In the genomic region with DNA sequence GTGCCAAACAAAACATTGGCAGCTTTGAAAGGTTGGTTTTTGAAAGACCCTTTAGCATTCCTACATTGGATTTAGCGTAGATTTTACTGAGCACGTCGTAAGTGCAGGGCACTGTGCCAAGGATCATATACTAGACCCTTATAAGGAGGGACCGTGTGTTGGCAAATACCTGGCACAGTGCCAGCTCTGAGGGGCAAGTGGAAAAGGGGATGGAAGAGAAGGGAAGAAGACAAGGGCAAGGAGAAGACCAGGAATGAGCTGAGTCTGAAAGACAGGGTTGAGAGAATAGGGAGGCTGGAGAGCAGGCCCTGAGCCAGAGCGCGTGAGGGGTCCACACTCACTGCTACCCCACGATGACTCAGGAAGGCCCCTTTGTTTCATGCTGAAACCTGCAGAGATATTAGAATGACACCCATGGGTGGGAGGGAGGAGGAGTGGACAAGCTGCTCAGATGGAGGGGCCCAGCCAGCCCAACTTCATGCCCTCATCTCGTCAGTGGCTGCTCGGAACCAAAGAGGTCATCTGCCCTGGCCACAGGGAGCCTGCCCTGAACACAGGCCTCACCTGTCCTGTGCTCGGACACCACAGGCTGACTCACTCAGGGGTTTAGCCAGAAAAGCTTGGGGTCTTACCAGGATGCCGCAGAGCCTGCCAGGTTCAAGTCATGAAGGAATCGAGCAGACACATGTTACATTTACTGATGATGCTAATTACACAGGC, we compare ENCODE assay signal across 17 cellular contexts. TPM values are rescaled to one million over a fixed set of nuclear protein-coding genes. Genes with fewer than 3 reads are reported as not detected.
DNase-seq lines count a peak whose midpoint lies in the region; ATAC-seq, FAIRE-seq and TF ChIP-seq lines count a peak whose summit lies in the region.
"Had no signal": no experiment of that assay in that cellular context is flagged by ENCODE, and none has a peak within 500 bp of the region (broad histone marks: within the 10 kb centered on the region; RNA-seq: fewer than 3 reads in every experiment).

No MANE protein-coding gene starts in this region.

- H3K79me2 ChIP-seq in SK-N-SH (ENCODE audit: insufficient read depth) (no peaks in the 10 kb centered on the region), K562 (ENCODE audit: control insufficient read depth, insufficient read depth, low read length) (no peaks in the 10 kb centered on the region)

- ATAC-seq in SK-N-SH treated with all-trans-retinoic acid at 6 μM for 48 hours: no peak
- no peak for ATAC-seq in K562

- no peak for TF ChIP-seq POLR2A in K562 (conservative IDR thresholded peaks at IDR 0.05)

- no peaks in the 10 kb centered on the region for H3K9me2 ChIP-seq in SK-N-SH

- H3K36me3 Mint-ChIP-seq in neural crest cell (ENCODE audit: low read depth): peaks cover 3% of the 10 kb centered on the region

- H3K9me3 ChIP-seq in SK-N-SH (no peaks in the 10 kb centered on the region), K562 (replicated peaks; ENCODE audit: control insufficient read depth, insufficient read depth, low read depth, low read length) (no peaks in the 10 kb centered on the region)
- H3K9me3 ChIP-seq: right atrium auricular region, thyroid gland had no signal

- no peak for FAIRE-seq in K562 (lab: Jason Lieb, UNC)

- H3K27ac ChIP-seq in SK-N-SH (ENCODE audit: low read depth in 2 of 2, low read length in 1 of 2): peak overlapping the region in 1 of 2 experiments; percentile 19; a peak in 1 of 4 replicates
- no peak overlapping the region for H3K27ac ChIP-seq in K562 (ENCODE audit: extremely low read depth, low read depth, low read length)
- H3K27ac ChIP-seq: right atrium auricular region, thyroid gland had no signal

- H3K4me2 ChIP-seq in SK-N-SH: no peak overlapping the region
- H3K4me2 ChIP-seq in K562 (ENCODE audit: insufficient read depth, low read length): no peak overlapping the region

- TF ChIP-seq CTCF in SK-N-SH (IDR thresholded peaks at IDR 0.05): no peak
- TF ChIP-seq CTCF in K562 (IDR thresholded peaks at IDR 0.05 in 2 of 3, conservative IDR thresholded peaks at IDR 0.05 in 1 of 3; ENCODE audit: insufficient read depth in 2 of 3, low read depth in 1 of 3, low read length in 3 of 3): no peak
- TF ChIP-seq CTCF in neural crest cell (conservative IDR thresholded peaks at IDR 0.05): no peak

- no peaks in the 10 kb centered on the region for H3K9me3 Mint-ChIP-seq in neural crest cell

- H3K27me3 Mint-ChIP-seq in neural crest cell (ENCODE audit: low read depth): no peaks in the 10 kb centered on the region

- H3K4me3 ChIP-seq in SK-N-SH (ENCODE audit: low read depth in 2 of 2, low read length in 1 of 2) (no peak overlapping the region), K562 (no peak overlapping the region)
- H3K4me3 ChIP-seq: dorsolateral prefrontal cortex, right atrium auricular region, thyroid gland had no signal

- H3K9me1 ChIP-seq in K562 (ENCODE audit: control insufficient read depth, insufficient read depth, low read length): no peaks in the 10 kb centered on the region

- BruUV-seq in K562 (replicated peaks; lab: Mats Ljungman, UMichigan): no TSS peak

- CTCF ChIA-PET in SK-N-SH (lab: Yijun Ruan, JAX): interaction anchor here (0.6 to 2.8 kb wide), 2 partner anchors 9 to 174 kb away, joined by 3 to 10 read pairs; a partner anchor contains a TSS
- CTCF ChIA-PET in K562 (lab: Yijun Ruan, JAX; ENCODE audit: low intra/inter-chr PET ratio): interaction anchor here (0.6 kb wide), 1 partner anchor 1722 kb away, joined by 3 read pairs; no protein-coding TSS in a partner anchor

- no peak overlapping the region for H3K9ac ChIP-seq in SK-N-SH
- no peak overlapping the region for H3K9ac ChIP-seq in K562 (ENCODE audit: insufficient read depth in 1 of 2, low read depth in 2 of 2, low read length in 2 of 2)

- peaks cover 0 to 56% of the 10 kb centered on the region in 2 experiments; a peak in 1 of 4 replicates for H3K4me1 ChIP-seq in SK-N-SH (ENCODE audit: control insufficient read depth in 1 of 2, insufficient read depth in 2 of 2, low read depth in 1 of 2, low read length in 1 of 2)
- H3K4me1 ChIP-seq in K562 (replicated peaks in 1 of 2; ENCODE audit: control insufficient read depth in 2 of 2, insufficient read depth in 2 of 2, low read length in 2 of 2): peaks cover 8 to 50% of the 10 kb centered on the region in 2 experiments; a peak in 3 of 5 replicates

- POLR2A ChIA-PET in SK-N-SH (lab: Yijun Ruan, JAX): interaction anchor here (1.1 kb wide), 1 partner anchor 110 kb away, joined by 5 read pairs; a partner anchor contains a TSS
- POLR2A ChIA-PET in K562 (lab: Yijun Ruan, JAX): interaction anchor here (0.6 to 1.8 kb wide), 4 partner anchors 13 to 437 kb away, joined by 3 to 7 read pairs (median 3); no protein-coding TSS in a partner anchor

- intact Hi-C loops in K562 (cut with micrococcal nuclease): no loop called here

- peaks cover 7% of the 10 kb centered on the region for H3F3A ChIP-seq in SK-N-SH (replicated peaks; ENCODE audit: insufficient read depth)

- no peaks in the 10 kb centered on the region for H3K27me3 ChIP-seq in SK-N-SH (ENCODE audit: insufficient read depth)
- H3K27me3 ChIP-seq in K562 (ENCODE audit: control insufficient read depth in 2 of 2, insufficient read depth in 2 of 2, low read length in 2 of 2): no peaks in the 10 kb centered on the region
- H3K27me3 ChIP-seq: dorsolateral prefrontal cortex, right atrium auricular region, thyroid gland had no signal

- in situ Hi-C loops in K562 (cut with MboI): no loop called here

- DNase-seq in SK-N-SH (no peak), NCI-H2227 (lab: John Stamatoyannopoulos, UW; ENCODE audit: unreplicated experiment) (peak; percentile 36), K562 (ENCODE audit: extremely low read depth in 1 of 4, low spot score in 3 of 4) (no peak), neural crest cell (ENCODE audit: low read depth, low spot score) (no peak), occipital lobe (lab: John Stamatoyannopoulos, UW) (no peak), DMS153 (lab: John Stamatoyannopoulos, UW) (no peak), glomerular visceral epithelial cell (ENCODE audit: extremely low spot score) (no peak)
- DNase-seq: activated CD4-positive, alpha-beta T cell treated with anti-CD3 and anti-CD28 coated beads for 1 hour; Calu3; dorsolateral prefrontal cortex; NCI-H1930; NCI-H748 treated with DMSO at 0.1 percent for 48 hours; RPMI8226; stimulated activated CD4-positive, alpha-beta T cell treated with anti-CD3 and anti-CD28 coated beads, Interleukin-2, amount 100 ng/mL, for 24 hours; thyroid gland had no signal

- TF ChIP-seq EP300 in SK-N-SH (IDR thresholded peaks at IDR 0.05; ENCODE audit: borderline replicate concordance in 1 of 2, low read depth in 1 of 2, low read length in 1 of 2) (no peak), K562 (IDR thresholded peaks at IDR 0.05; ENCODE audit: low read length) (no peak)

- H4K20me1 ChIP-seq in SK-N-SH (ENCODE audit: insufficient read depth) (0 out of 2 replicates have a peak, but pooled peaks cover 3% of the 10 kb centered on the region), K562 (replicated peaks; ENCODE audit: control insufficient read depth, insufficient read depth, low read length) (peaks cover 6% of the 10 kb centered on the region)

- peaks cover 29% of the 10 kb centered on the region for H3K4me1 Mint-ChIP-seq in neural crest cell

- 90% methylated on average over 12 of the region's 12 CpGs for WGBS in SK-N-SH (ENCODE audit: low lambda C conversion rate)
- 81% methylated on average over 12 of the region's 12 CpGs for whole genome bisulfite sequencing in K562 (ENCODE audit: insufficient coverage, low coverage, missing lambda C conversion rate)

- H3K36me3 ChIP-seq in SK-N-SH (replicated peaks in 1 of 2; ENCODE audit: control insufficient read depth in 1 of 2, insufficient read depth in 2 of 2, low read length in 1 of 2): peaks cover 0 to 20% of the 10 kb centered on the region in 2 experiments
- H3K36me3 ChIP-seq in K562 (ENCODE audit: control insufficient read depth, insufficient read depth, low read length): peaks cover 27% of the 10 kb centered on the region; the same call in 1 of the 3 replicates

- H3K27ac Mint-ChIP-seq in neural crest cell (ENCODE audit: unreplicated experiment): peak overlapping the region; percentile 35

- H3K4me3 Mint-ChIP-seq in neural crest cell: peak overlapping the region; percentile 21

- TF ChIP-seq RAD21 in SK-N-SH (IDR thresholded peaks at IDR 0.05; ENCODE audit: low read length): no peak
- TF ChIP-seq RAD21 in K562 (CRISPR knock-in tag; conservative IDR thresholded peaks at IDR 0.05 in 1 of 2, IDR thresholded peaks at IDR 0.05 in 1 of 2): no peak

- H2AFZ ChIP-seq in SK-N-SH (ENCODE audit: low read depth) (no peak overlapping the region), K562 (ENCODE audit: low read depth, low read length) (no peak overlapping the region)

TF ChIP-seq in SK-N-SH, 30 proteins besides CTCF, POLR2A, EP300 and RAD21 (continues in another document):
- TF ChIP-seq NFIC (IDR thresholded peaks at IDR 0.05; ENCODE audit: borderline replicate concordance) (peak; percentile 76), YY1 (IDR thresholded peaks at IDR 0.05; ENCODE audit: low read depth) (no peak)

TF ChIP-seq in SK-N-SH treated with all-trans-retinoic acid at 6 μM for 48 hours, 23 proteins besides CTCF, POLR2A, EP300 and RAD21 (continues in another document):
- TF ChIP-seq TCF4 (CRISPR knock-in tag; IDR thresholded peaks at IDR 0.05; ENCODE audit: borderline replicate concordance): no peak

TF ChIP-seq in K562, 482 proteins besides CTCF, POLR2A, EP300 and RAD21 (continues in another document):
- TF ChIP-seq ZNF79 (CRISPR knock-in tag; IDR thresholded peaks at IDR 0.05; ENCODE audit: low read depth): no peak

RNA-seq across cellular contexts. Expression of a gene that starts 25.0 kb away (rescaled TPM):
- polyA plus RNA-seq in SK-N-SH (2012; rRNA removed) (41.8 and 45.3 TPM in 2 replicates), K562 (2011; rRNA removed) (32.4 and 45.4 TPM in 2 replicates), K562 (2014; fragmentation: Illumina TruSeq; extraction: Trizol) (42.0 and 54.4 TPM in 2 replicates), K562 (2014; fragmentation: Nextera tagmentation; extraction: Ambion mirVana) (under 1 TPM; 0.65 to 0.94 TPM), K562 (2014; rRNA removed) (49.1 and 50.6 TPM in 2 replicates)
- 31.1 and 37.3 TPM in 2 replicates for polyA plus RNA-seq in SK-N-SH (2012; cell fraction: cytosol; rRNA removed)
- 50.4 and 51.7 TPM in 2 replicates for polyA plus RNA-seq in SK-N-SH (2012; cell fraction: nucleus; rRNA removed)
- 15.2 and 30.6 TPM in 2 replicates for total RNA-seq in K562 (2011; cell fraction: chromatin; rRNA removed; ENCODE audit: low replicate concordance)
- total RNA-seq in K562 (2011; cell fraction: nucleolus; rRNA removed): 19.2 and 20.5 TPM in 2 replicates
- 14.8 and 17.9 TPM in 2 replicates for total RNA-seq in K562 (2011; cell fraction: nucleoplasm; rRNA removed)
- total RNA-seq in K562 (2014; rRNA removed) (38.9 and 47.9 TPM in 2 replicates), K562 (2014; rRNA removed; fragmentation: Illumina TruSeq; extraction: Trizol) (19.5 and 22.9 TPM in 2 replicates), K562 (2015; rRNA removed; fragmentation: Illumina TruSeq; extraction: Trizol) (36.0 and 36.6 TPM in 2 replicates), K562 (2021) (66.8 and 76.3 TPM in 2 replicates), neural crest cell (45.1 and 54.1 TPM in 2 replicates), occipital lobe (34.8 TPM)
- 39.4 and 72.9 TPM in 2 replicates for polyA plus RNA-seq in K562 (2011; cell fraction: cytosol; rRNA removed)
- 23.4 and 33.0 TPM in 2 replicates for polyA plus RNA-seq in K562 (2011; cell fraction: nucleus; rRNA removed)
- 42.4 and 50.7 TPM in 2 replicates for polyA plus RNA-seq in K562 (2012)
- 50.9 and 115 TPM in 2 replicates for polyA minus RNA-seq in K562 (2011; rRNA and poly(A)+ RNA removed)
- polyA minus RNA-seq in K562 (2011; cell fraction: cytosol; rRNA and poly(A)+ RNA removed): 29.8 and 41.0 TPM in 2 replicates
- 6.7 and 6.9 TPM in 2 replicates for polyA minus RNA-seq in K562 (2011; cell fraction: nucleus; rRNA and poly(A)+ RNA removed)
